1 cellular context compared by ENCODE assay signal in the genomic region with DNA sequence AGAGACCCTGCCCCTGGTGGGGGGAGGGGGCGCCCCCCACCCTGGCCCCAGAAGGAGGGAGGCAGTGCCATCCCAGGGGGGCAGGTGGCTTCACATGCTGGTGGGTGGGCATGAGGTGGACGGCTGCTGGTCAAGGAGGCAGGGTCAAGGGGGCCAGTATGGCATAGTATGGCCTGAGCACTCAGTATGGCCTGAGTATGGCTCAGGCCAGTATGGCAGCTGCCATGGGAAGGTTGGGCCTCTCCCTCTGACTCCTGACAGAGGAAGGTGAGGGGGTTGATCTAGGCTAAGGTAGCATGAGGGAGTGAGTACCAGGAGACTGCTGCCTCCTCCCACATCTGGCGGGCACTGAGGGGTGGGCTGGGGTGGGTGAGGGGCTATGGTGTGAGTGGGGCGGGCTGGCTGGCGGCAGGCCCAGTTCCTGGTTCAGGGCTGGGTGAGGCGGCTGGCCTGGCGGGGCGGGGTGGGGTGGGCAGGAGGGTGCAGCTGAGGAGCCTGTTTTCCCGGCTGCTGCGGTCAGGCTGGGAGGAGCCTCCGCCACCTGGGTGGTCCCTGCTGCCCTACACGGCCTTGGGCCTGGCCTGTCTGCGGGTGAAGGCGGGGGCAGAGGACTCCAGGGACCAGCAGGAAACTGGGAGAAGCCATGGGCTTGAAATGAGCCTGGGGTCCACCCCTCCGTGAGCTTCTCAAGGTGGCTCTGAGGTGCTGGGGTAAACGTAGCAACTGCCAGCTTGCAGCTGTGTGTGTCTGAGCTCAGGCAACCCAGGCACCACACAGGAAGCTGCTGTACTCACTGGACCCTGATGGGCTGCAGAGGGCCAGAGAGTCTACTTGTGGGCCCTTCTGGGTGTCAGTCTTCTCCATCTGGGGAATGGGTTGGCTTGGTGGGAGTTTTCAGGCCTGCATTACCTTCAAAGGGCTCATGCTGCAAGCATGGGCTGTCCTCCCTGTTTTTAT.
A peak's percentile ranks its signal among the peaks of the same experiment; 100 is the strongest.
TF ChIP-seq lines count a peak whose summit lies in the region.

No MANE protein-coding gene starts in this region.

TF ChIP-seq in HepG2, 621 proteins besides CTCF, POLR2A, EP300 and RAD21:
- TF ChIP-seq ZNF629 (CRISPR knock-in tag; conservative IDR thresholded peaks at IDR 0.05), result peak; percentile 83
- TF ChIP-seq CBX1 (IDR thresholded peaks at IDR 0.05; ENCODE audit: low read depth), result no peak
